8 cellular contexts compared by ENCODE assay signal in the genomic region with DNA sequence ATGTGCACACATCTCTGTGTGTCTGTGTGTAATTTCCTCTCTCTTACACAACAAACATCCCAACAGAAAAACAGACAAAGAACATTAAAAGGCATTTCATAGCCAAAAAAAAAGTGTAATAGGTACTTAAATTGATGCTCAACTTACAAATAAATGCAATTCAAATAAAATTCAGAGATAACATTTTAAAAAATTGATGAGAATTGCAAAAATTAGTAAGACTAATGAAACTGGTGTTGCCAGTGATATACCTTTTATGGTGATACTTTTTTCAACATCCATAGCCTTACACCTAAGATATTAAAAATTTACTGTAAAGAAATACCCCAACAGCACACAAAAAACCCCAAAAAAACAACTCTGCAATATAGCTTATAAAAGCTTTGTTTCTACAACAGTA.
"Had no signal": no experiment of that assay in that cellular context is flagged by ENCODE, and none has a peak within 500 bp of the region (broad histone marks: within the 10 kb centered on the region; RNA-seq: fewer than 3 reads in every experiment).

No MANE protein-coding gene starts in this region.

- FAIRE-seq: H1, H54, HTR-8/SVneo had no signal

- DNase-seq: H9, HCEC 1CT, KBM-7 had no signal

- H3K27ac ChIP-seq: KMS-11 had no signal

- H3K4me2 ChIP-seq: GM23338, KMS-11 had no signal

- ATAC-seq: GM23338 had no signal

- H2AFZ ChIP-seq: GM23338 had no signal

- H3K9ac ChIP-seq: KMS-11 had no signal

- H3K4me3 ChIP-seq: GM23338 had no signal
